Comparison of ENCODE assay signal across 2 cellular contexts in genomic region chr11:121300972-121301699, GRCh38.
A peak's percentile ranks its signal among the peaks of the same experiment; 100 is the strongest.
TF ChIP-seq lines count a peak whose summit lies in the region.

No MANE protein-coding gene starts in this region.

TF ChIP-seq in GM23338, 12 proteins besides CTCF, POLR2A, EP300 and RAD21:
- no peak for TF ChIP-seq NANOG (IDR thresholded peaks at IDR 0.05; ENCODE audit: borderline replicate concordance)
- TF ChIP-seq EZH2phosphoT487 (IDR thresholded peaks at IDR 0.05; ENCODE audit: unreplicated experiment), result no peak
- TF ChIP-seq ZNF331 (CRISPR knock-in tag; IDR thresholded peaks at IDR 0.05; ENCODE audit: low read depth), result no peak
TF ChIP-seq in GM23338: peak in this region for 0.

TF ChIP-seq in GM12878, 131 proteins besides CTCF, POLR2A, EP300 and RAD21:
- TF ChIP-seq TBL1XR1 (IDR thresholded peaks at IDR 0.05; ENCODE audit: low read depth, low read length) (no peak), PKNOX1 (IDR thresholded peaks at IDR 0.05) (no peak), MEF2A (IDR thresholded peaks at IDR 0.05; ENCODE audit: insufficient read depth, low read depth, low read length) (0 out of 2 replicates have a peak, but pooled peaks have one; percentile 3)
